10 cellular contexts compared by ENCODE assay signal in the genomic region with DNA sequence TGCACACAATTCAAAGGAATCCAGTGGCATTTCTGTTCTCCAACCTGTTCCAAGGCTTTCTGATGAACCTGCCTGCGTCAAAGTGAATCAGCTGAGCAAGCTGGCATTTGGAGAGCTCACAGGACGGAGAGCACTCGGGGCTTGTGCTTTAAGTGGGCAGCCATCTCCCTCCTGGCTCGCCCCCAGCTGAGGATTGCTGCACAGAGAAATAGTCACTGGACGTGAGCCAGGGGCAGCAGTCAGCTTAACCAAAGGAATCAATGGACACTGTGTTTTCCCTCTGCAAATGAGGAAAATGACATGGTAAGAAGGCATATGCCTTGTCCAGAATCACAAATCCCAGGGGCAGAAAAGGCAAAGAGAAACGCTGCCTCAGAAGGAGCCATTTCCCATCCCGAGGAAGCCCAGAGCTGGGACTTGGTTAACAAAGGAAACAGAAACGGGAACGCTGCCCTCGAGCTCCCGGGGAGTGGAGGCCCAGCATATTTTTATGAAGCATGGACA.
DNase-seq lines count a peak whose midpoint lies in the region; ATAC-seq and TF ChIP-seq lines count a peak whose summit lies in the region.
"Had no signal": no experiment of that assay in that cellular context is flagged by ENCODE, and none has a peak within 500 bp of the region (broad histone marks: within the 10 kb centered on the region; RNA-seq: fewer than 3 reads in every experiment).

No MANE protein-coding gene starts in this region.

- no peak overlapping the region for H3K23ac ChIP-seq in trophoblast cell (ENCODE audit: low read length)

- H3K14ac ChIP-seq in trophoblast cell (ENCODE audit: low read length): no peak overlapping the region

- peak overlapping the region; percentile 15 for H3K4me3 ChIP-seq in neuron (ENCODE audit: low read length)
- no peak overlapping the region for H3K4me3 ChIP-seq in Karpas-422 (ENCODE audit: low read length)
- no peak overlapping the region for H3K4me3 ChIP-seq in trophoblast cell (ENCODE audit: low read depth, low read length)
- H3K4me3 ChIP-seq: SJSA1 had no signal

- ATAC-seq in Right ventricle myocardium inferior (peak; percentile 77), HG03135 (IDR thresholded peaks at IDR 0.05; ENCODE audit: unreplicated experiment) (no peak)

- no peaks in the 10 kb centered on the region for H3K79me1 ChIP-seq in trophoblast cell (ENCODE audit: low read length)

- no peak overlapping the region for H3K18ac ChIP-seq in trophoblast cell (ENCODE audit: low read length)

- no peak overlapping the region for H4K8ac ChIP-seq in trophoblast cell (ENCODE audit: low read depth, low read length)

- peaks cover 16% of the 10 kb centered on the region for H3K4me1 ChIP-seq in neuron (ENCODE audit: insufficient read depth, low read length)
- no peaks in the 10 kb centered on the region for H3K4me1 ChIP-seq in Karpas-422 (ENCODE audit: low read length)
- peaks cover 4% of the 10 kb centered on the region in 2 experiments for H3K4me1 ChIP-seq in trophoblast cell (ENCODE audit: control insufficient read depth in 1 of 2, insufficient read depth in 2 of 2, low read length in 2 of 2)

- peak overlapping the region; percentile 60 for H2AFZ ChIP-seq in neuron (ENCODE audit: low read depth, low read length)
- no peak overlapping the region for H2AFZ ChIP-seq in Karpas-422 (ENCODE audit: low read length)
- H2AFZ ChIP-seq in trophoblast cell (ENCODE audit: insufficient read depth, low read length, poor library complexity): no peak overlapping the region

- H2BK12ac ChIP-seq in trophoblast cell (ENCODE audit: low read length): no peak overlapping the region

- H4K20me1 ChIP-seq in Karpas-422 (ENCODE audit: insufficient read depth, low read depth, low read length): no peaks in the 10 kb centered on the region

- no peak overlapping the region for H3K4ac ChIP-seq in trophoblast cell (ENCODE audit: low read depth, low read length)

- H3K27me3 ChIP-seq in neuron (ENCODE audit: insufficient read depth, low read length) (no peaks in the 10 kb centered on the region), Karpas-422 (ENCODE audit: low read length) (no peaks in the 10 kb centered on the region), trophoblast cell (ENCODE audit: insufficient read depth, low read length) (no peaks in the 10 kb centered on the region)
- H3K27me3 ChIP-seq: SJSA1 had no signal

- no peak overlapping the region for H2BK120ac ChIP-seq in trophoblast cell (ENCODE audit: insufficient read depth, low read length, poor library complexity)

- H3K9ac ChIP-seq in Karpas-422 (ENCODE audit: low read length) (no peak overlapping the region), trophoblast cell (ENCODE audit: low read length) (no peak overlapping the region)

- no peak overlapping the region for H4K12ac ChIP-seq in trophoblast cell (ENCODE audit: low read depth, low read length)

- POLR2A ChIA-PET in GM10248 (lab: Yijun Ruan, JAX): no interaction called here

- H3K9me3 ChIP-seq in neuron (ENCODE audit: low read length) (no peaks in the 10 kb centered on the region), Karpas-422 (ENCODE audit: low read length) (no peaks in the 10 kb centered on the region), trophoblast cell (ENCODE audit: insufficient read depth, low read depth, low read length) (peaks cover 3% of the 10 kb centered on the region)
- H3K9me3 ChIP-seq: SJSA1 had no signal

- no peak overlapping the region for H4K91ac ChIP-seq in trophoblast cell (ENCODE audit: low read depth, low read length)

- H3K36me3 ChIP-seq in neuron (ENCODE audit: insufficient read depth, low read length): no peaks in the 10 kb centered on the region
- no peaks in the 10 kb centered on the region for H3K36me3 ChIP-seq in Karpas-422 (ENCODE audit: insufficient read depth, low read length)
- no peaks in the 10 kb centered on the region for H3K36me3 ChIP-seq in trophoblast cell (ENCODE audit: control insufficient read depth in 1 of 2, insufficient read depth in 2 of 2, low read length in 2 of 2)
- H3K36me3 ChIP-seq: SJSA1 had no signal

- H2BK5ac ChIP-seq in trophoblast cell (ENCODE audit: low read depth, low read length, poor library complexity): no peak overlapping the region

- H3K4me2 ChIP-seq in Karpas-422 (ENCODE audit: low read depth, low read length, poor library complexity, severe bottlenecking): no peak overlapping the region
- H3K4me2 ChIP-seq in trophoblast cell (ENCODE audit: low read length): no peak overlapping the region

- no peaks in the 10 kb centered on the region for H3K9me2 ChIP-seq in Karpas-422 (replicated peaks; ENCODE audit: insufficient read depth, low read length)

- H3K79me2 ChIP-seq in Karpas-422 (ENCODE audit: low read length): no peaks in the 10 kb centered on the region
- no peaks in the 10 kb centered on the region for H3K79me2 ChIP-seq in trophoblast cell (ENCODE audit: control insufficient read depth, insufficient read depth, low read length, poor library complexity)

- no peak overlapping the region for H2AK5ac ChIP-seq in trophoblast cell (ENCODE audit: low read length)

- DNase-seq in Right ventricle myocardium inferior (ENCODE audit: missing footprints) (peak; percentile 82), cardiac septum (ENCODE audit: low spot score) (no peak), globus pallidus (ENCODE audit: low spot score) (peak; percentile 96), GM10248 (ENCODE audit: extremely low spot score) (no peak), Karpas-422 (no peak), trophoblast cell (no peak)
- DNase-seq: NCI-H1417 had no signal

- TF ChIP-seq CTCF in GM10248 (IDR thresholded peaks at IDR 0.05; ENCODE audit: control extremely low read depth, extremely low read depth, low read depth, missing control alignments): no peak

- WGBS in trophoblast cell (ENCODE audit: extremely low coverage, insufficient coverage, insufficient read length): no CpG with 5 or more reads among the region's 11 CpGs

- intact Hi-C loops in Right ventricle myocardium inferior (cut with DNase I): loop anchor here (10.0 kb wide), 2 partner anchors 227 to 687 kb away; a partner anchor contains a TSS
- intact Hi-C loops in cardiac septum (cut with DNase I): no loop called here

- CTCF ChIA-PET in GM10248 (lab: Yijun Ruan, JAX): interaction anchor here (0.7 to 1.3 kb wide), 2 partner anchors 15 to 27 kb away, joined by 3 to 5 read pairs; no protein-coding TSS in a partner anchor

- H3K27ac ChIP-seq in Karpas-422 (ENCODE audit: low read length) (no peak overlapping the region), trophoblast cell (ENCODE audit: low read depth, low read length) (no peak overlapping the region)
- H3K27ac ChIP-seq: SJSA1 had no signal

Comparison
In these comparisons a context has a peak if more than half of its experiments do, and no peak if none do; other contexts are left out.
1. DNase-seq: peak in Right ventricle myocardium inferior (single experiment) and globus pallidus (single experiment); none in cardiac septum (single experiment), GM10248 (single experiment), Karpas-422 (single experiment) and trophoblast cell (0 of 2).